In the genomic region with DNA sequence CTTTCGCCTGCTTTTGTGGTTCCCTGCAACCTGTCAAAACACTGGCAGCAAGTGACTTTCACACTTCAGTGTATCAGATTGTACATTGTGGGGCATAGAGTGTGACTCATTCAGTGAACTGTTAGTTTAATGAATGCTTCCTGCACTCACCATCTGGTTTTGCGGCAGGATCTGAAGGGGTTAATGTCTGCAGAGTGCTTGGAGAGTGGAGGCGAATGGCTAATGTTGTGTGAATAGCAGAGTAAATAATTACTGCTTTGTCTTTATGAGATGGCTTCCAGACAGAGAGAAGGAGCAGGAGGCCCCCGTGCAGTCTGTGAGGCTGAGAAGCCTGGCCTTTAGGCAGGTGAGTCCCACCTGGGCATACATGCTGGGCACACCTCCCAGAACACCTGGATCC, we compare ENCODE assay signal across 20 cellular contexts.
DNase-seq lines count a peak whose midpoint lies in the region; ATAC-seq and TF ChIP-seq lines count a peak whose summit lies in the region.
"Had no signal": no experiment of that assay in that cellular context is flagged by ENCODE, and none has a peak within 500 bp of the region (broad histone marks: within the 10 kb centered on the region; RNA-seq: fewer than 3 reads in every experiment).

No MANE protein-coding gene starts in this region.

- peak overlapping the region; percentile 67 for H3K27ac Mint-ChIP-seq in endodermal cell
- H3K27ac Mint-ChIP-seq: activated naive CD4-positive, alpha-beta T cell treated with anti-CD3 and anti-CD28 coated beads, Interleukin-2, amount 50 U/mL, for 24 hours; stimulated activated naive CD8-positive, alpha-beta T cell treated with anti-CD3 and anti-CD28 coated beads, Interleukin-15, Interleukin-2, amounts not matched to agents 100 ng/mL and 50 ng/mL, for 24 hours had no signal

- in situ Hi-C loops in brain microvascular endothelial cell (cut with HindIII; ENCODE audit: low pct_ligation_motif_present, low sequenced_read_pairs): no loop called here

- peaks cover 11% of the 10 kb centered on the region for H3K9me3 Mint-ChIP-seq in endodermal cell
- H3K9me3 Mint-ChIP-seq: activated naive CD4-positive, alpha-beta T cell treated with anti-CD3 and anti-CD28 coated beads, Interleukin-2, amount 50 U/mL, for 24 hours; stimulated activated naive CD8-positive, alpha-beta T cell treated with anti-CD3 and anti-CD28 coated beads, Interleukin-15, Interleukin-2, amounts not matched to agents 100 ng/mL and 50 ng/mL, for 24 hours had no signal

- H3K4me3 Mint-ChIP-seq in endodermal cell: peak overlapping the region; percentile 47
- H3K4me3 Mint-ChIP-seq: activated naive CD4-positive, alpha-beta T cell treated with anti-CD3 and anti-CD28 coated beads, Interleukin-2, amount 50 U/mL, for 24 hours; stimulated activated naive CD8-positive, alpha-beta T cell treated with anti-CD3 and anti-CD28 coated beads, Interleukin-15, Interleukin-2, amounts not matched to agents 100 ng/mL and 50 ng/mL, for 24 hours had no signal

- 42 to 67% methylated on average over 3 to 4 of the region's 4 CpGs for WGBS in endodermal cell (ENCODE audit: insufficient coverage in 1 of 2, insufficient read length in 1 of 2), 2 experiments

- TF ChIP-seq CTCF in A673 (conservative IDR thresholded peaks at IDR 0.05; ENCODE audit: low read depth, low read length): no peak
- no peak for TF ChIP-seq CTCF in endodermal cell (conservative IDR thresholded peaks at IDR 0.05)
- TF ChIP-seq CTCF in brain microvascular endothelial cell (IDR thresholded peaks at IDR 0.05; ENCODE audit: low read depth, low read length, missing control alignments): no peak

- H3K36me3 Mint-ChIP-seq in endodermal cell (ENCODE audit: low read depth): no peaks in the 10 kb centered on the region
- H3K36me3 Mint-ChIP-seq: activated naive CD4-positive, alpha-beta T cell treated with anti-CD3 and anti-CD28 coated beads, Interleukin-2, amount 50 U/mL, for 24 hours had no signal

- CTCF ChIA-PET in A673 (lab: Charles Lee): no interaction called here

- H3K9me3 ChIP-seq in A673 (ENCODE audit: low read depth, low read length, poor library complexity, severe bottlenecking) (no peaks in the 10 kb centered on the region), endodermal cell (ENCODE audit: control insufficient read depth, low read length) (no peaks in the 10 kb centered on the region)

- H3K4me1 ChIP-seq in A673 (ENCODE audit: insufficient read depth, low read length, poor library complexity, severe bottlenecking) (no peaks in the 10 kb centered on the region), endodermal cell (ENCODE audit: control insufficient read depth, insufficient read depth, low read length) (peaks cover 24% of the 10 kb centered on the region)

- H3K27ac ChIP-seq in A673 (ENCODE audit: low read depth, low read length, poor library complexity, severe bottlenecking): no peak overlapping the region
- no peak overlapping the region for H3K27ac ChIP-seq in endodermal cell (ENCODE audit: low read depth, low read length)
- no peak overlapping the region for H3K27ac ChIP-seq in brain microvascular endothelial cell
- H3K27ac ChIP-seq: cardiac muscle cell, skin epidermis had no signal

- H3K36me3 ChIP-seq in A673 (ENCODE audit: insufficient read depth, low read length, poor library complexity, severe bottlenecking): no peaks in the 10 kb centered on the region
- H3K36me3 ChIP-seq in endodermal cell (ENCODE audit: control insufficient read depth, insufficient read depth, low read length): no peaks in the 10 kb centered on the region
- H3K36me3 ChIP-seq in brain microvascular endothelial cell (replicated peaks): no peaks in the 10 kb centered on the region
- H3K36me3 ChIP-seq: cardiac muscle cell had no signal

- H3K4me1 Mint-ChIP-seq in endodermal cell: peaks cover 53% of the 10 kb centered on the region
- H3K4me1 Mint-ChIP-seq: activated naive CD4-positive, alpha-beta T cell treated with anti-CD3 and anti-CD28 coated beads, Interleukin-2, amount 50 U/mL, for 24 hours had no signal

- BruUV-seq in A673 (replicated peaks; lab: Mats Ljungman, UMichigan): no TSS peak

- no peak overlapping the region for H3K9ac ChIP-seq in endodermal cell (ENCODE audit: extremely low read depth, low read length, poor library complexity, severe bottlenecking)

- intact Hi-C loops in A673 (cut with micrococcal nuclease; ENCODE audit: unreplicated experiment): no loop called here

- no peak overlapping the region for H3K4me3 ChIP-seq in A673 (ENCODE audit: low read depth, low read length, poor library complexity, severe bottlenecking)
- no peak overlapping the region for H3K4me3 ChIP-seq in endodermal cell (ENCODE audit: low read length)
- no peak overlapping the region for H3K4me3 ChIP-seq in brain microvascular endothelial cell (ENCODE audit: low read depth, low read length)
- H3K4me3 ChIP-seq: cardiac muscle cell, K562, skin epidermis had no signal

- DNase-seq in A673 (ENCODE audit: low spot score) (peak; percentile 7), HT1080 (ENCODE audit: low read depth) (peak; percentile 22), NCI-H2171 (lab: John Stamatoyannopoulos, UW) (peak; percentile 25), endodermal cell (peak; percentile 65), brain microvascular endothelial cell (no peak)
- no peak for DNase-seq in stimulated activated CD4-positive, alpha-beta T cell treated with anti-CD3 and anti-CD28 coated beads, Interleukin-2, amount 100 ng/mL, for 24 hours
- DNase-seq: ACHN; activated CD4-positive, CD25-positive, alpha-beta regulatory T cell; activated CD8-positive, alpha-beta memory T cell treated with anti-CD3 and anti-CD28 coated beads, Interleukin-2, amount 50 U/mL, for 4 hours; Calu3; effector CD4-positive, alpha-beta T cell; occipital lobe; T-helper 1 cell had no signal

- H3K27me3 ChIP-seq in A673 (replicated peaks; ENCODE audit: insufficient read depth, low read depth, low read length, poor library complexity): no peaks in the 10 kb centered on the region
- H3K27me3 ChIP-seq in endodermal cell (ENCODE audit: control insufficient read depth, insufficient read depth, low read length, poor library complexity, severe bottlenecking): no peaks in the 10 kb centered on the region
- H3K27me3 ChIP-seq in brain microvascular endothelial cell (replicated peaks): no peaks in the 10 kb centered on the region
- H3K27me3 ChIP-seq: cardiac muscle cell had no signal

- H3K27me3 Mint-ChIP-seq in endodermal cell (ENCODE audit: insufficient read depth): peaks cover 4% of the 10 kb centered on the region
- H3K27me3 Mint-ChIP-seq: activated naive CD4-positive, alpha-beta T cell treated with anti-CD3 and anti-CD28 coated beads, Interleukin-2, amount 50 U/mL, for 24 hours; stimulated activated naive CD8-positive, alpha-beta T cell treated with anti-CD3 and anti-CD28 coated beads, Interleukin-15, Interleukin-2, amounts not matched to agents 100 ng/mL and 50 ng/mL, for 24 hours had no signal

- POLR2A ChIA-PET in A673 (lab: Charles Lee; ENCODE audit: low non-redundant PET): no interaction called here

- ATAC-seq in HG03565 (IDR thresholded peaks at IDR 0.05; ENCODE audit: unreplicated experiment) (no peak), HG02642 (IDR thresholded peaks at IDR 0.05; ENCODE audit: poor library complexity, unreplicated experiment) (no peak)
- ATAC-seq: K562 had no signal

Comparison
In these comparisons a context has a peak if more than half of its experiments do, and no peak if none do; other contexts are left out.
1. DNase-seq: peak in A673 (single experiment), HT1080 (single experiment), NCI-H2171 (single experiment) and endodermal cell (single experiment); none in stimulated activated CD4-positive, alpha-beta T cell treated with anti-CD3 and anti-CD28 coated beads, Interleukin-2, amount 100 ng/mL, for 24 hours (0 of 2) and brain microvascular endothelial cell (single experiment).